ENCODE assay signal across 1 cellular context in genomic region chr6:16420715-16421461, GRCh38.
TF ChIP-seq lines count a peak whose summit lies in the region.

No MANE protein-coding gene starts in this region.

TF ChIP-seq in GM12878, 131 proteins besides CTCF, POLR2A, EP300 and RAD21 (continued from another document):
- TF ChIP-seq FOXK2 (IDR thresholded peaks at IDR 0.05): no peak
- TF ChIP-seq TAF1 (IDR thresholded peaks at IDR 0.05; ENCODE audit: borderline replicate concordance, low read depth, low read length): no peak
- TF ChIP-seq IRF4 (IDR thresholded peaks at IDR 0.05; ENCODE audit: low read depth, low read length): peak; percentile 96
- TF ChIP-seq ATF2 (IDR thresholded peaks at IDR 0.05; ENCODE audit: low read length): peak; percentile 100
- TF ChIP-seq MXI1 (IDR thresholded peaks at IDR 0.05; ENCODE audit: low read depth, low read length): peak; percentile 62; the same call in 1 of the 2 replicates
- no peak for TF ChIP-seq SUPT20H (IDR thresholded peaks at IDR 0.05; ENCODE audit: borderline replicate concordance, control insufficient read depth, low read depth, low read length)
- peak; percentile 93 for TF ChIP-seq ZNF384 (IDR thresholded peaks at IDR 0.05; ENCODE audit: borderline replicate concordance, low read depth, low read length)
- no peak; a peak in 1 of 4 replicates for TF ChIP-seq ETV6 (conservative IDR thresholded peaks at IDR 0.05 in 1 of 2, IDR thresholded peaks at IDR 0.05 in 1 of 2; ENCODE audit: borderline replicate concordance in 1 of 2, low read depth in 1 of 2)
- TF ChIP-seq MTA2 (IDR thresholded peaks at IDR 0.05; ENCODE audit: low read depth): peak; percentile 95
- no peak for TF ChIP-seq HDAC6 (IDR thresholded peaks at IDR 0.05; ENCODE audit: unreplicated experiment)
- no peak for TF ChIP-seq RELA (IDR thresholded peaks at IDR 0.05; ENCODE audit: borderline replicate concordance, partially characterized antibody)
- no peak for TF ChIP-seq ESRRA (IDR thresholded peaks at IDR 0.05; ENCODE audit: low read length)
- TF ChIP-seq TARDBP (IDR thresholded peaks at IDR 0.05; ENCODE audit: borderline replicate concordance): no peak
- TF ChIP-seq ELK1 (IDR thresholded peaks at IDR 0.05; ENCODE audit: low read depth, low read length): no peak
- peak; percentile 88; the same call in 1 of the 2 replicates for TF ChIP-seq CBFB (IDR thresholded peaks at IDR 0.05; ENCODE audit: low read depth)
- peak; percentile 59; the same call in 1 of the 2 replicates for TF ChIP-seq RBBP5 (conservative IDR thresholded peaks at IDR 0.05)
- TF ChIP-seq NFIC (IDR thresholded peaks at IDR 0.05; ENCODE audit: low read depth, low read length): peak; percentile 98
- 0 out of 2 replicates have a peak, but pooled peaks have one; percentile 47 for TF ChIP-seq TBL1XR1 (IDR thresholded peaks at IDR 0.05; ENCODE audit: low read depth, low read length)
- peak; percentile 98 for TF ChIP-seq FOXM1 (IDR thresholded peaks at IDR 0.05; ENCODE audit: low read depth, low read length)
- no peak for TF ChIP-seq FOS (IDR thresholded peaks at IDR 0.05; ENCODE audit: borderline replicate concordance, extremely low read depth, insufficient read length)
- TF ChIP-seq RFX5 (IDR thresholded peaks at IDR 0.05; ENCODE audit: low read depth, low read length): no peak
- TF ChIP-seq GABPA (IDR thresholded peaks at IDR 0.05; ENCODE audit: low read depth): 0 out of 2 replicates have a peak, but pooled peaks have one; percentile 35
- TF ChIP-seq TCF7 (IDR thresholded peaks at IDR 0.05; ENCODE audit: borderline replicate concordance): peak; percentile 35
- no peak for TF ChIP-seq ATF3 (IDR thresholded peaks at IDR 0.05; ENCODE audit: borderline replicate concordance, extremely low read depth, low read depth, low read length)
- TF ChIP-seq SP1 (IDR thresholded peaks at IDR 0.05; ENCODE audit: low read depth, low read length): peak; percentile 32
- peak; percentile 69 for TF ChIP-seq SPI1 (IDR thresholded peaks at IDR 0.05; ENCODE audit: borderline replicate concordance, insufficient read depth, low read depth, low read length)
- no peak; the same call in 1 of the 2 replicates for TF ChIP-seq BACH1 (IDR thresholded peaks at IDR 0.05; ENCODE audit: borderline replicate concordance)
- TF ChIP-seq RUNX3 (IDR thresholded peaks at IDR 0.05; ENCODE audit: low read length): peak; percentile 96
- TF ChIP-seq CEBPB (IDR thresholded peaks at IDR 0.05; ENCODE audit: borderline replicate concordance in 1 of 2, low read depth in 2 of 2, low read length in 2 of 2): peak in 1 of 2 experiments; percentile 69; a peak in 2 of 4 replicates
- peak; percentile 89 for TF ChIP-seq MYB (IDR thresholded peaks at IDR 0.05; ENCODE audit: borderline replicate concordance, low read depth, low read length)
- TF ChIP-seq CHD1 (IDR thresholded peaks at IDR 0.05; ENCODE audit: low read depth, low read length): no peak
- TF ChIP-seq SRF (IDR thresholded peaks at IDR 0.05; ENCODE audit: low read depth in 2 of 2, low read length in 2 of 2): no peak
- peak; percentile 86 for TF ChIP-seq SKIL (IDR thresholded peaks at IDR 0.05; ENCODE audit: low read depth, poor library complexity, severe bottlenecking)
- no peak for TF ChIP-seq SREBF2 (IDR thresholded peaks at IDR 0.05; ENCODE audit: low read length)
- peak; percentile 88 for TF ChIP-seq BCL3 (IDR thresholded peaks at IDR 0.05; ENCODE audit: borderline replicate concordance, insufficient read depth, low read depth, low read length, poor library complexity, severe bottlenecking)
- no peak for TF ChIP-seq HDAC2 (IDR thresholded peaks at IDR 0.05)
- peak; percentile 85; the same call in 1 of the 2 replicates for TF ChIP-seq GATAD2B (conservative IDR thresholded peaks at IDR 0.05; ENCODE audit: low read depth)
- TF ChIP-seq NR2F1 (conservative IDR thresholded peaks at IDR 0.05): peak; percentile 67
- TF ChIP-seq CBX3 (IDR thresholded peaks at IDR 0.05; ENCODE audit: borderline replicate concordance, low read depth): no peak
- peak; percentile 77 for TF ChIP-seq RAD51 (IDR thresholded peaks at IDR 0.05)
- no peak; the same call in none of the 2 replicates for TF ChIP-seq BMI1 (IDR thresholded peaks at IDR 0.05; ENCODE audit: borderline replicate concordance)
- peak; percentile 77 to 85 for TF ChIP-seq BHLHE40 (IDR thresholded peaks at IDR 0.05; ENCODE audit: borderline replicate concordance in 1 of 2, low read depth in 2 of 2, low read length in 1 of 2)
- peak; percentile 93 for TF ChIP-seq RELB (IDR thresholded peaks at IDR 0.05; ENCODE audit: low read depth)
- peak; percentile 91; the same call in 1 of the 2 replicates for TF ChIP-seq ZBED1 (IDR thresholded peaks at IDR 0.05; ENCODE audit: borderline replicate concordance)
- TF ChIP-seq NFXL1 (IDR thresholded peaks at IDR 0.05; ENCODE audit: borderline replicate concordance): no peak
- TF ChIP-seq ZNF274 (IDR thresholded peaks at IDR 0.05; ENCODE audit: insufficient read depth, insufficient read length): no peak
- no peak for TF ChIP-seq PAX8 (IDR thresholded peaks at IDR 0.05)
- TF ChIP-seq NBN (IDR thresholded peaks at IDR 0.05): peak; percentile 94
- TF ChIP-seq EZH2 (IDR thresholded peaks at IDR 0.05; ENCODE audit: borderline replicate concordance, control insufficient read depth, low read depth, low read length): no peak
- TF ChIP-seq ZNF592 (IDR thresholded peaks at IDR 0.05): peak; percentile 72
- TF ChIP-seq ZZZ3 (IDR thresholded peaks at IDR 0.05; ENCODE audit: control insufficient read depth, insufficient read length, low read depth): no peak
